In genomic region chr16:85354623-85355514, GRCh38 we compare ENCODE assay signal across 10 cellular contexts.
DNase-seq lines count a peak whose midpoint lies in the region; ATAC-seq and TF ChIP-seq lines count a peak whose summit lies in the region.
"Had no signal": no experiment of that assay in that cellular context is flagged by ENCODE, and none has a peak within 500 bp of the region (broad histone marks: within the 10 kb centered on the region; RNA-seq: fewer than 3 reads in every experiment).

No MANE protein-coding gene starts in this region.

- intact Hi-C loops in esophagus squamous epithelium (cut with DNase I): no loop called here

- no peak for TF ChIP-seq POLR2A in esophagus squamous epithelium (IDR thresholded peaks at IDR 0.05)

- ATAC-seq in RWPE2 (ENCODE audit: low read depth): peak; percentile 87
- no peak for ATAC-seq in HG02610 (IDR thresholded peaks at IDR 0.05; ENCODE audit: unreplicated experiment)
- no peak for ATAC-seq in HG03039 (IDR thresholded peaks at IDR 0.05; ENCODE audit: unreplicated experiment)

- H3K27me3 ChIP-seq in RWPE2 (ENCODE audit: insufficient read depth, poor library complexity, severe bottlenecking) (no peaks in the 10 kb centered on the region), esophagus squamous epithelium (no peaks in the 10 kb centered on the region)
- H3K27me3 ChIP-seq: tibial nerve had no signal

- WGBS in esophagus squamous epithelium, 2 donors: 41 to 59% methylated on average over 6 to 16 of the region's 21 CpGs

- H3K27ac ChIP-seq in RWPE2 (ENCODE audit: poor library complexity, severe bottlenecking) (peak overlapping the region; percentile 85), esophagus squamous epithelium (peak overlapping the region in 3 of 4 donors; percentile 40 to 78 (median 64))

- H3K36me3 ChIP-seq in RWPE2 (ENCODE audit: low read depth): no peaks in the 10 kb centered on the region
- H3K36me3 ChIP-seq in esophagus squamous epithelium: no peaks in the 10 kb centered on the region
- H3K36me3 ChIP-seq: tibial nerve had no signal

- H3K4me3 ChIP-seq in RWPE2 (ENCODE audit: severe bottlenecking) (no peak overlapping the region), esophagus squamous epithelium (no peak overlapping the region), skeletal muscle cell (ENCODE audit: low read depth, low read length) (no peak overlapping the region)
- H3K4me3 ChIP-seq: tibial nerve had no signal

- H3K4me1 ChIP-seq in RWPE2 (ENCODE audit: insufficient read depth, poor library complexity, severe bottlenecking) (peaks cover 44% of the 10 kb centered on the region), esophagus squamous epithelium (peaks cover 25 to 76% (median 32%) of the 10 kb centered on the region in 3 donors)

- DNase-seq in GM03348 (ENCODE audit: low spot score) (peak; percentile 87), RWPE2 (ENCODE audit: low spot score) (peak; percentile 89), esophagus squamous epithelium (lab: John Stamatoyannopoulos, UW) (no peak), skeletal muscle cell (ENCODE audit: low read depth) (peak; percentile 95), iPS-NIHi7 (ENCODE audit: extremely low spot score) (no peak), AML-193 (lab: John Stamatoyannopoulos, UW) (no peak)
- DNase-seq: hippocampal formation had no signal

- TF ChIP-seq CTCF in RWPE2 (IDR thresholded peaks at IDR 0.05; ENCODE audit: poor library complexity, severe bottlenecking) (no peak), esophagus squamous epithelium (IDR thresholded peaks at IDR 0.05) (no peak)

- no peaks in the 10 kb centered on the region for H3K9me3 ChIP-seq in RWPE2 (ENCODE audit: severe bottlenecking)
- no peaks in the 10 kb centered on the region for H3K9me3 ChIP-seq in esophagus squamous epithelium
- H3K9me3 ChIP-seq: tibial nerve had no signal

Comparison
In these comparisons a context has a peak if more than half of its experiments do, and no peak if none do; other contexts are left out.
1. DNase-seq: peak in GM03348 (single experiment), RWPE2 (single experiment) and skeletal muscle cell (single experiment); none in esophagus squamous epithelium (single experiment), iPS-NIHi7 (single experiment) and AML-193 (0 of 2).